Comparison of ENCODE assay signal across 12 cellular contexts in genomic region chr18:70172225-70172624, GRCh38. TPM values are rescaled to one million over a fixed set of nuclear protein-coding genes. Genes with fewer than 3 reads are reported as not detected.
DNase-seq lines count a peak whose midpoint lies in the region; ATAC-seq, FAIRE-seq and TF ChIP-seq lines count a peak whose summit lies in the region.
"Had no signal": no experiment of that assay in that cellular context is flagged by ENCODE, and none has a peak within 500 bp of the region (broad histone marks: within the 10 kb centered on the region; RNA-seq: fewer than 3 reads in every experiment).

No MANE protein-coding gene starts in this region.

- intact Hi-C loops in GM12878 (cut with micrococcal nuclease; ENCODE audit: unreplicated experiment) = loop anchor here (1.0 kb wide), 2 partner anchors 262 to 282 kb away; no protein-coding TSS in a partner anchor

- peak; percentile 65 for TF ChIP-seq RAD21 in GM12878 (IDR thresholded peaks at IDR 0.05; ENCODE audit: insufficient read depth, low read depth, low read length)

- peaks cover 16% of the 10 kb centered on the region for H3K4me1 Mint-ChIP-seq in HFFc6 (ENCODE audit: low read depth)
- H3K4me1 Mint-ChIP-seq: nephron had no signal

- H3K36me3 ChIP-seq in BJ (ENCODE audit: control insufficient read depth, insufficient read depth, low read length) (no peaks in the 10 kb centered on the region), GM12878 (ENCODE audit: control insufficient read depth in 2 of 2, insufficient read depth in 2 of 2, low read length in 1 of 2) (peaks cover 0 to 4% of the 10 kb centered on the region in 2 experiments; a peak in 2 of 4 replicates)
- H3K36me3 ChIP-seq: vagina had no signal

- H3K79me2 ChIP-seq in GM12878 (ENCODE audit: control insufficient read depth, insufficient read depth, low read length) = no peaks in the 10 kb centered on the region; the same call in 1 of the 2 replicates

- H2AFZ ChIP-seq in GM12878 (ENCODE audit: control insufficient read depth, low read depth, low read length) = no peak overlapping the region

- POLR2A ChIA-PET in BJ (lab: Charles Lee) (no interaction called here), GM12878 (lab: Charles Lee) (interaction anchor here (1.0 kb wide), 1 partner anchor 34 kb away, joined by 5 read pairs; the partner anchor contains the start of gene RTTN)

- H3K27ac Mint-ChIP-seq in HFFc6 = no peak overlapping the region
- H3K27ac Mint-ChIP-seq: nephron had no signal

- H3K9ac ChIP-seq in GM12878 (ENCODE audit: control insufficient read depth, insufficient read depth, low read length) = no peak overlapping the region

- in situ Hi-C loops in GM12878 (cut with MboI) = loop anchor here (5.0 kb wide), 1 partner anchor 260 kb away; no protein-coding TSS in a partner anchor

- H3K4me2 ChIP-seq in GM12878 (ENCODE audit: control insufficient read depth, insufficient read depth) = no peak overlapping the region

- peak; percentile 41; the same call in 1 of the 3 replicates for ATAC-seq in GM12878
- no peak for ATAC-seq in GM18511 (IDR thresholded peaks at IDR 0.05; ENCODE audit: unreplicated experiment)
- ATAC-seq: K562 had no signal

- CTCF ChIA-PET in BJ (lab: Yijun Ruan, JAX) = interaction anchor here (0.8 to 3.9 kb wide), 10 partner anchors 14 to 285 kb away, joined by 3 to 26 read pairs (median 4); no protein-coding TSS in a partner anchor
- CTCF ChIA-PET in GM12878 (lab: Yijun Ruan, JAX) = interaction anchor here (0.8 to 4.2 kb wide), 6 partner anchors 13 to 283 kb away, joined by 3 to 51 read pairs (median 8); no protein-coding TSS in a partner anchor

- H3K27me3 Mint-ChIP-seq in HFFc6 (ENCODE audit: insufficient read depth) = no peaks in the 10 kb centered on the region

- no peak for FAIRE-seq in GM12878 (lab: Jason Lieb, UNC)
- FAIRE-seq: K562 had no signal

- no peak overlapping the region for H3K4me3 Mint-ChIP-seq in HFFc6
- H3K4me3 Mint-ChIP-seq: nephron had no signal

- H3K9me3 ChIP-seq in GM12878 (replicated peaks; ENCODE audit: control insufficient read depth, insufficient read depth, low read length) = no peaks in the 10 kb centered on the region
- H3K9me3 ChIP-seq: esophagus squamous epithelium, vagina had no signal

- TF ChIP-seq EP300 in GM12878 (IDR thresholded peaks at IDR 0.05; ENCODE audit: borderline replicate concordance in 1 of 2, control insufficient read depth in 1 of 2, low read depth in 2 of 2, low read length in 2 of 2) = no peak

- H3K4me3 ChIP-seq in BJ (ENCODE audit: low read depth, low read length) = no peak overlapping the region
- H3K4me3 ChIP-seq in GM12878 = no peak overlapping the region
- H3K4me3 ChIP-seq: esophagus squamous epithelium, K562, vagina had no signal

- no peak for TF ChIP-seq POLR2A in GM12878 (IDR thresholded peaks at IDR 0.05; ENCODE audit: low read depth, low read length)

- no peaks in the 10 kb centered on the region for H3K4me1 ChIP-seq in GM12878 (ENCODE audit: control insufficient read depth, insufficient read depth, low read length)
- H3K4me1 ChIP-seq: esophagus squamous epithelium had no signal

- H4K20me1 ChIP-seq in GM12878 (ENCODE audit: control insufficient read depth, insufficient read depth) = no peaks in the 10 kb centered on the region

- no TSS peak for BruUV-seq in GM12878 (replicated peaks; lab: Mats Ljungman, UMichigan)

- RAD21 ChIA-PET in GM12878 (lab: Charles Lee; ENCODE audit: unreplicated experiment) = interaction anchor here (0.9 to 1.1 kb wide), 5 partner anchors 14 to 262 kb away, joined by 3 to 5 read pairs (median 3); no protein-coding TSS in a partner anchor

- H3K27ac ChIP-seq in GM12878 (ENCODE audit: control insufficient read depth, insufficient read depth) = no peak overlapping the region
- H3K27ac ChIP-seq: esophagus squamous epithelium, vagina had no signal

- 0 out of 2 replicates have a peak, but pooled peaks cover 5% of the 10 kb centered on the region for H3K36me3 Mint-ChIP-seq in HFFc6 (ENCODE audit: low read depth)

- H3K27me3 ChIP-seq in BJ (ENCODE audit: control insufficient read depth, insufficient read depth, low read length) (no peaks in the 10 kb centered on the region), GM12878 (replicated peaks in 1 of 2; ENCODE audit: control insufficient read depth in 2 of 2, insufficient read depth in 2 of 2, low read length in 1 of 2) (no peaks in the 10 kb centered on the region)
- H3K27me3 ChIP-seq: esophagus squamous epithelium, vagina had no signal

- DNase-seq in BJ (ENCODE audit: low read depth) = no peak
- peak; percentile 19 for DNase-seq in HFFc6
- no peak for DNase-seq in GM12878 (ENCODE audit: low read depth, low spot score)
- peak; percentile 4 for DNase-seq in left kidney (ENCODE audit: low read depth, low spot score)
- no peak for DNase-seq in NCI-H2171 treated with DMSO at 0.1 percent for 48 hours (lab: John Stamatoyannopoulos, UW)
- DNase-seq in HPDE6-E6E7 (ENCODE audit: extremely low spot score) = no peak
- no peak for DNase-seq in NCI-H2196 (lab: John Stamatoyannopoulos, UW; ENCODE audit: unreplicated experiment)
- DNase-seq: esophagus squamous epithelium had no signal

- TF ChIP-seq CTCF in BJ (IDR thresholded peaks at IDR 0.05; ENCODE audit: insufficient read depth, low read depth, low read length) (peak; percentile 44), HFFc6 (IDR thresholded peaks at IDR 0.05) (peak; percentile 81), GM12878 (IDR thresholded peaks at IDR 0.05 in 2 of 3, conservative IDR thresholded peaks at IDR 0.05 in 1 of 3; ENCODE audit: control insufficient read depth in 2 of 3, extremely low read depth in 1 of 3, insufficient read depth in 1 of 3, low read depth in 3 of 3, low read length in 3 of 3) (peak; percentile 13 to 52 (median 26); a peak in 4 of 6 replicates)

- SMC1A ChIA-PET in GM12878 (lab: Charles Lee; ENCODE audit: uncharacterized antibody, unreplicated experiment) = interaction anchor here (1.0 to 2.1 kb wide), 6 partner anchors 12 to 282 kb away, joined by 4 to 9 read pairs (median 6); no protein-coding TSS in a partner anchor

- no peaks in the 10 kb centered on the region for H3K9me3 Mint-ChIP-seq in HFFc6
- H3K9me3 Mint-ChIP-seq: nephron had no signal

TF ChIP-seq in GM12878, 131 proteins besides CTCF, POLR2A, EP300 and RAD21:
- TF ChIP-seq SRF (IDR thresholded peaks at IDR 0.05; ENCODE audit: low read depth in 2 of 2, low read length in 2 of 2) (no peak), SMC3 (IDR thresholded peaks at IDR 0.05; ENCODE audit: borderline replicate concordance, low read length) (peak; percentile 43; the same call in 1 of the 2 replicates)

RNA-seq across cellular contexts. Expression of gene RTTN, which starts 33.3 kb away (rescaled TPM):
- polyA plus RNA-seq in BJ (2011; rRNA removed) (5.4 and 8.2 TPM in 2 replicates), GM12878 (2011; rRNA removed) (16.9 and 20.3 TPM in 2 replicates), GM12878 (2014; fragmentation: Illumina TruSeq; extraction: Trizol) (17.9 and 21.5 TPM in 2 replicates), GM12878 (2014; fragmentation: Nextera tagmentation; extraction: Ambion mirVana) (10 to 100 TPM in 1 of 2 experiments, 1 to 10 TPM in 1; 9.4 to 12.3 TPM), GM12878 (2014; rRNA removed) (13.4 and 14.5 TPM in 2 replicates), GM12878 (2016; fragmentation: Nextera tagmentation; extraction: Ambion mirVana) (10 to 100 TPM; 11.8 to 12.8 TPM)
- polyA minus RNA-seq in BJ (2011; rRNA and poly(A)+ RNA removed) = 15.2 and 16.2 TPM in 2 replicates
- total RNA-seq in HFFc6 (2021; fragmentation: NEBNext Ultra II Directional; extraction: Animal tissue kit (Norgen Biotek cat#: 25700)) = 10 to 100 TPM in 4 of 6 experiments, 1 to 10 TPM in 2; 7.7 to 15.9 (median 11.7) TPM
- total RNA-seq in GM12878 (2013; cell fraction: nucleolus; rRNA removed) = 252 and 260 TPM in 2 replicates
- total RNA-seq in GM12878 (2014; rRNA removed) (36.6 and 40.9 TPM in 2 replicates), GM12878 (2014; rRNA removed; fragmentation: Illumina TruSeq; extraction: Trizol) (34.6 and 35.7 TPM in 2 replicates), GM12878 (2021) (22.4 and 22.5 TPM in 2 replicates)
- 6.9 TPM for polyA plus RNA-seq in GM12878 (2011; ENCODE audit: low read depth)
- polyA plus RNA-seq in GM12878 (2011; cell fraction: cytosol; rRNA removed) = 8.4 and 9.0 TPM in 2 replicates
- 33.1 and 38.0 TPM in 2 replicates for polyA plus RNA-seq in GM12878 (2011; cell fraction: nucleus; rRNA removed)
- 8.6 and 12.1 TPM in 2 replicates for polyA plus RNA-seq in GM12878 (2012)
- polyA minus RNA-seq in GM12878 (2011; rRNA and poly(A)+ RNA removed) = 76.1 and 82.1 TPM in 2 replicates
- polyA minus RNA-seq in GM12878 (2011; cell fraction: cytosol; rRNA and poly(A)+ RNA removed) = 11.7 and 13.1 TPM in 2 replicates
- polyA minus RNA-seq in GM12878 (2011; cell fraction: nucleus; rRNA and poly(A)+ RNA removed) = 131 and 224 TPM in 2 replicates

Comparison
In these comparisons a context has a peak if more than half of its experiments do, and no peak if none do; other contexts are left out.
1. DNase-seq: peak in HFFc6 (single experiment) and left kidney (single experiment); none in BJ (single experiment), GM12878 (single experiment), NCI-H2171 treated with DMSO at 0.1 percent for 48 hours (single experiment), HPDE6-E6E7 (single experiment) and NCI-H2196 (single experiment).
2. CTCF ChIP-seq: peak in every context shown above with its lines; median percentile 81 in HFFc6; 44 in BJ; 26 in GM12878.